ENCODE assay signal across 1 cellular context in the genomic region with DNA sequence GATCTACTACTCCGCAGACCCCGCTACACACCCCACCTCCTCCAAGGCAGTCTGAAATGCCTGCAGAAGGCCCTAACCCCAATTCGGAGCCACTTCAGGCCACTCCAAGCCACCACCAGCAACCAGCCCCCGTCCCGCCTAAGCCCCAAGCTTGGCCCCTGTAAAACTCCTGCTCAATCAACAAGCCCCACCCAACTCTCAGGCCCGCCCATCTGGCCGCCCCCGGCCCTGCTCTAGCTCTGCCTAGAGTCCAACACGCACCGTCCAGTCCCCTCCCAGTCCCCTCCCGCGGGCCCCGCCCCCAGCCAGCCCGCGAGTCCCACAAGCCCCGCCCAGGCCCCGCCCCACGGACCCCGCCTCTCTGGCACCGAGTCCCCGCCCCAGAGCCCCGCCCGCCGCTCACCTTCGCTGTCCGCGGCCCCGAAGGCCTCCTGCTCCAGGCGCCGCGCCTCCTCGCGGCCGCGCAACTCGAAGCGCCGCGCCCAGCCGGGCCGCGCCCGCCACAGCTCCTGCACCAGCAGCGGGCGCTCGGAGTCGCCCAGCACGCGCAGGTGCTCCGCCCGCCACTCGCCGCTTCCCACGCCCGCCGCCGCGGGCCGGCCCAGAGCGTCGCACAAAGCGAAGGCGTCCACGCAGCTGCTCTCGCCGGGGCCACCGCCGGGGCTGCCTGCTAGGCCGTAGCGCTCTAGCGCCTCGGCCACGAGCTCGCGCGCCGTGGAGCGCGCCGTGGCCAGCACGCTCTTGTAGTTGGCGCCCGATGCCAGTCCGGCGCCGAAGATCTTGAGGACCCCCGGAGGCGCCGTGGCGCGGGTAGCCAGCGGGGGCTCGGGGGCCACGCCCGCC.
TF ChIP-seq lines count a peak whose summit lies in the region.

No MANE protein-coding gene starts in this region.

TF ChIP-seq in HepG2, 621 proteins besides CTCF, POLR2A, EP300 and RAD21 (continued from another document and continues in another):
- TF ChIP-seq, protein P1, sequence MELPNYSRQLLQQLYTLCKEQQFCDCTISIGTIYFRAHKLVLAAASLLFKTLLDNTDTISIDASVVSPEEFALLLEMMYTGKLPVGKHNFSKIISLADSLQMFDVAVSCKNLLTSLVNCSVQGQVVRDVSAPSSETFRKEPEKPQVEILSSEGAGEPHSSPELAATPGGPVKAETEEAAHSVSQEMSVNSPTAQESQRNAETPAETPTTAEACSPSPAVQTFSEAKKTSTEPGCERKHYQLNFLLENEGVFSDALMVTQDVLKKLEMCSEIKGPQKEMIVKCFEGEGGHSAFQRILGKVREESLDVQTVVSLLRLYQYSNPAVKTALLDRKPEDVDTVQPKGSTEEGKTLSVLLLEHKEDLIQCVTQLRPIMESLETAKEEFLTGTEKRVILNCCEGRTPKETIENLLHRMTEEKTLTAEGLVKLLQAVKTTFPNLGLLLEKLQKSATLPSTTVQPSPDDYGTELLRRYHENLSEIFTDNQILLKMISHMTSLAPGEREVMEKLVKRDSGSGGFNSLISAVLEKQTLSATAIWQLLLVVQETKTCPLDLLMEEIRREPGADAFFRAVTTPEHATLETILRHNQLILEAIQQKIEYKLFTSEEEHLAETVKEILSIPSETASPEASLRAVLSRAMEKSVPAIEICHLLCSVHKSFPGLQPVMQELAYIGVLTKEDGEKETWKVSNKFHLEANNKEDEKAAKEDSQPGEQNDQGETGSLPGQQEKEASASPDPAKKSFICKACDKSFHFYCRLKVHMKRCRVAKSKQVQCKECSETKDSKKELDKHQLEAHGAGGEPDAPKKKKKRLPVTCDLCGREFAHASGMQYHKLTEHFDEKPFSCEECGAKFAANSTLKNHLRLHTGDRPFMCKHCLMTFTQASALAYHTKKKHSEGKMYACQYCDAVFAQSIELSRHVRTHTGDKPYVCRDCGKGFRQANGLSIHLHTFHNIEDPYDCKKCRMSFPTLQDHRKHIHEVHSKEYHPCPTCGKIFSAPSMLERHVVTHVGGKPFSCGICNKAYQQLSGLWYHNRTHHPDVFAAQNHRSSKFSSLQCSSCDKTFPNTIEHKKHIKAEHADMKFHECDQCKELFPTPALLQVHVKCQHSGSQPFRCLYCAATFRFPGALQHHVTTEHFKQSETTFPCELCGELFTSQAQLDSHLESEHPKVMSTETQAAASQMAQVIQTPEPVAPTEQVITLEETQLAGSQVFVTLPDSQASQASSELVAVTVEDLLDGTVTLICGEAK (IDR thresholded peaks at IDR 0.05), result no peak
- TF ChIP-seq, protein P1 (CRISPR knock-in tag; IDR thresholded peaks at IDR 0.05), result peak; percentile 39; the same call in 1 of the 2 replicates
- TF ChIP-seq MLLT10 (CRISPR knock-in tag; IDR thresholded peaks at IDR 0.05), result no peak
- no peak for TF ChIP-seq PRPF4 (IDR thresholded peaks at IDR 0.05; ENCODE audit: low read depth, low read length, poor library complexity, severe bottlenecking)
- TF ChIP-seq SIX4 (CRISPR knock-in tag; IDR thresholded peaks at IDR 0.05), result no peak; the same call in 1 of the 2 replicates
- no peak for TF ChIP-seq TP53 (CRISPR knock-in tag; conservative IDR thresholded peaks at IDR 0.05)
- no peak for TF ChIP-seq CREB1 (IDR thresholded peaks at IDR 0.05)
- no peak for TF ChIP-seq CREB1 (CRISPR knock-in tag; IDR thresholded peaks at IDR 0.05)
- TF ChIP-seq RELA (CRISPR knock-in tag; IDR thresholded peaks at IDR 0.05), result no peak
- TF ChIP-seq, protein P2, sequence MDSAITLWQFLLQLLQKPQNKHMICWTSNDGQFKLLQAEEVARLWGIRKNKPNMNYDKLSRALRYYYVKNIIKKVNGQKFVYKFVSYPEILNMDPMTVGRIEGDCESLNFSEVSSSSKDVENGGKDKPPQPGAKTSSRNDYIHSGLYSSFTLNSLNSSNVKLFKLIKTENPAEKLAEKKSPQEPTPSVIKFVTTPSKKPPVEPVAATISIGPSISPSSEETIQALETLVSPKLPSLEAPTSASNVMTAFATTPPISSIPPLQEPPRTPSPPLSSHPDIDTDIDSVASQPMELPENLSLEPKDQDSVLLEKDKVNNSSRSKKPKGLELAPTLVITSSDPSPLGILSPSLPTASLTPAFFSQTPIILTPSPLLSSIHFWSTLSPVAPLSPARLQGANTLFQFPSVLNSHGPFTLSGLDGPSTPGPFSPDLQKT (CRISPR knock-in tag; IDR thresholded peaks at IDR 0.05; ENCODE audit: borderline replicate concordance), result no peak
- TF ChIP-seq MIER3 (CRISPR knock-in tag; IDR thresholded peaks at IDR 0.05; ENCODE audit: borderline replicate concordance), result no peak
- TF ChIP-seq, protein P3, sequence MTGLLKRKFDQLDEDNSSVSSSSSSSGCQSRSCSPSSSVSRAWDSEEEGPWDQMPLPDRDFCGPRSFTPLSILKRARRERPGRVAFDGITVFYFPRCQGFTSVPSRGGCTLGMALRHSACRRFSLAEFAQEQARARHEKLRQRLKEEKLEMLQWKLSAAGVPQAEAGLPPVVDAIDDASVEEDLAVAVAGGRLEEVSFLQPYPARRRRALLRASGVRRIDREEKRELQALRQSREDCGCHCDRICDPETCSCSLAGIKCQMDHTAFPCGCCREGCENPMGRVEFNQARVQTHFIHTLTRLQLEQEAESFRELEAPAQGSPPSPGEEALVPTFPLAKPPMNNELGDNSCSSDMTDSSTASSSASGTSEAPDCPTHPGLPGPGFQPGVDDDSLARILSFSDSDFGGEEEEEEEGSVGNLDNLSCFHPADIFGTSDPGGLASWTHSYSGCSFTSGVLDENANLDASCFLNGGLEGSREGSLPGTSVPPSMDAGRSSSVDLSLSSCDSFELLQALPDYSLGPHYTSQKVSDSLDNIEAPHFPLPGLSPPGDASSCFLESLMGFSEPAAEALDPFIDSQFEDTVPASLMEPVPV (CRISPR knock-in tag; IDR thresholded peaks at IDR 0.05), result no peak
- no peak for TF ChIP-seq KAT2B (IDR thresholded peaks at IDR 0.05; ENCODE audit: borderline replicate concordance, low read depth, low read length)
- TF ChIP-seq, protein P4, sequence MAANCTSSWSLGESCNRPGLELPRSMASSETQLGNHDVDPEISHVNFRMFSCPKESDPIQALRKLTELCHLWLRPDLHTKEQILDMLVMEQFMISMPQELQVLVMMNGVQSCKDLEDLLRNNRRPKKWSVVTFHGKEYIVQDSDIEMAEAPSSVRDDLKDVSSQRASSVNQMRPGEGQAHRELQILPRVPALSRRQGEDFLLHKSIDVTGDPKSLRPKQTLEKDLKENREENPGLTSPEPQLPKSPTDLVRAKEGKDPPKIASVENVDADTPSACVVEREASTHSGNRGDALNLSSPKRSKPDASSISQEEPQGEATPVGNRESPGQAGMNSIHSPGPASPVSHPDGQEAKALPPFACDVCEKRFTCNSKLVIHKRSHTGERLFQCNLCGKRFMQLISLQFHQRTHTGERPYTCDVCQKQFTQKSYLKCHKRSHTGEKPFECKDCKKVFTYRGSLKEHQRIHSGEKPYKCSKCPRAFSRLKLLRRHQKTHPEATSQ (CRISPR knock-in tag; IDR thresholded peaks at IDR 0.05; ENCODE audit: borderline replicate concordance), result 0 out of 2 replicates have a peak, but pooled peaks have one; percentile 26
- peak; percentile 59; the same call in 1 of the 2 replicates for TF ChIP-seq ZNF274 (CRISPR knock-in tag; IDR thresholded peaks at IDR 0.05)
- TF ChIP-seq ZMAT3 (CRISPR knock-in tag; conservative IDR thresholded peaks at IDR 0.05), result no peak
- TF ChIP-seq KDM5A (IDR thresholded peaks at IDR 0.05; ENCODE audit: borderline replicate concordance, low read length), result no peak
- TF ChIP-seq ZKSCAN1 (IDR thresholded peaks at IDR 0.05; ENCODE audit: low read length), result no peak
- no peak for TF ChIP-seq MED13 (CRISPR knock-in tag; IDR thresholded peaks at IDR 0.05)
- TF ChIP-seq, protein P5, sequence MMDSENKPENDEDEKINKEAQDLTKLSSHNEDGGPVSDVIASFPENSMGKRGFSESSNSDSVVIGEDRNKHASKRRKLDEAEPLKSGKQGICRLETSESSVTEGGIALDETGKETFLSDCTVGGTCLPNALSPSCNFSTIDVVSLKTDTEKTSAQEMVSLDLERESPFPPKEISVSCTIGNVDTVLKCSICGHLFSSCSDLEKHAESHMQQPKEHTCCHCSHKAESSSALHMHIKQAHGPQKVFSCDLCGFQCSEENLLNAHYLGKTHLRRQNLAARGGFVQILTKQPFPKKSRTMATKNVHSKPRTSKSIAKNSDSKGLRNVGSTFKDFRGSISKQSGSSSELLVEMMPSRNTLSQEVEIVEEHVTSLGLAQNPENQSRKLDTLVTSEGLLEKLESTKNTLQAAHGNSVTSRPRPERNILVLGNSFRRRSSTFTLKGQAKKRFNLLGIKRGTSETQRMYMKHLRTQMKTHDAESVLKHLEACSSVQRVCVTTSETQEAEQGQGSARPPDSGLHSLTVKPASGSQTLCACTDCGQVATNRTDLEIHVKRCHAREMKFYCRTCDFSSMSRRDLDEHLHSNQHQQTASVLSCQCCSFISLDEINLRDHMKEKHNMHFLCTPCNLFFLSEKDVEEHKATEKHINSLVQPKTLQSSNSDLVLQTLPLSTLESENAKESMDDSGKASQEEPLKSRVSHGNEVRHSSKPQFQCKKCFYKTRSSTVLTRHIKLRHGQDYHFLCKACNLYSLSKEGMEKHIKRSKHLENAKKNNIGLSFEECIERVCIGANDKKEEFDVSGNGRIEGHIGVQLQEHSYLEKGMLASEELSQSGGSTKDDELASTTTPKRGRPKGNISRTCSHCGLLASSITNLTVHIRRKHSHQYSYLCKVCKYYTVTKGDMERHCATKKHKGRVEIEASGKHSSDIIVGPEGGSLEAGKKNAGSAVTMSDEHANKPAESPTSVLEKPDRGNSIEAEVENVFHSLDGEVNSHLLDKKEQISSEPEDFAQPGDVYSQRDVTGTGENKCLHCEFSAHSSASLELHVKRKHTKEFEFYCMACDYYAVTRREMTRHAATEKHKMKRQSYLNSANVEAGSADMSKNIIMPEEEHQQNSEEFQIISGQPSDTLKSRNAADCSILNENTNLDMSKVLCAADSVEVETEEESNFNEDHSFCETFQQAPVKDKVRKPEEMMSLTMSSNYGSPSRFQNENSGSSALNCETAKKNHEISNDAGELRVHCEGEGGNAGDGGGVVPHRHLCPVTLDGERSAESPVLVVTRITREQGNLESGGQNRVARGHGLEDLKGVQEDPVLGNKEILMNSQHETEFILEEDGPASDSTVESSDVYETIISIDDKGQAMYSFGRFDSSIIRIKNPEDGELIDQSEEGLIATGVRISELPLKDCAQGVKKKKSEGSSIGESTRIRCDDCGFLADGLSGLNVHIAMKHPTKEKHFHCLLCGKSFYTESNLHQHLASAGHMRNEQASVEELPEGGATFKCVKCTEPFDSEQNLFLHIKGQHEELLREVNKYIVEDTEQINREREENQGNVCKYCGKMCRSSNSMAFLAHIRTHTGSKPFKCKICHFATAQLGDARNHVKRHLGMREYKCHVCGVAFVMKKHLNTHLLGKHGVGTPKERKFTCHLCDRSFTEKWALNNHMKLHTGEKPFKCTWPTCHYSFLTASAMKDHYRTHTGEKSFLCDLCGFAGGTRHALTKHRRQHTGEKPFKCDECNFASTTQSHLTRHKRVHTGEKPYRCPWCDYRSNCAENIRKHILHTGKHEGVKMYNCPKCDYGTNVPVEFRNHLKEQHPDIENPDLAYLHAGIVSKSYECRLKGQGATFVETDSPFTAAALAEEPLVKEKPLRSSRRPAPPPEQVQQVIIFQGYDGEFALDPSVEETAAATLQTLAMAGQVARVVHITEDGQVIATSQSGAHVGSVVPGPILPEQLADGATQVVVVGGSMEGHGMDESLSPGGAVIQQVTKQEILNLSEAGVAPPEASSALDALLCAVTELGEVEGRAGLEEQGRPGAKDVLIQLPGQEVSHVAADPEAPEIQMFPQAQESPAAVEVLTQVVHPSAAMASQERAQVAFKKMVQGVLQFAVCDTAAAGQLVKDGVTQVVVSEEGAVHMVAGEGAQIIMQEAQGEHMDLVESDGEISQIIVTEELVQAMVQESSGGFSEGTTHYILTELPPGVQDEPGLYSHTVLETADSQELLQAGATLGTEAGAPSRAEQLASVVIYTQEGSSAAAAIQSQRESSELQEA (CRISPR knock-in tag; IDR thresholded peaks at IDR 0.05; ENCODE audit: not compliant biosample characterization), result no peak
- TF ChIP-seq XBP1 (CRISPR knock-in tag; IDR thresholded peaks at IDR 0.05), result no peak
- TF ChIP-seq RFX5 (IDR thresholded peaks at IDR 0.05; ENCODE audit: low read depth, low read length), result no peak
- no peak for TF ChIP-seq ZNF644 (CRISPR knock-in tag; IDR thresholded peaks at IDR 0.05; ENCODE audit: low read depth)
- no peak for TF ChIP-seq NRL (CRISPR knock-in tag; IDR thresholded peaks at IDR 0.05; ENCODE audit: borderline replicate concordance)
- TF ChIP-seq ELF1 (CRISPR knock-in tag; IDR thresholded peaks at IDR 0.05), result no peak
- no peak for TF ChIP-seq ZNF577 (CRISPR knock-in tag; IDR thresholded peaks at IDR 0.05; ENCODE audit: borderline replicate concordance, low read depth)
- no peak for TF ChIP-seq EHMT2 (IDR thresholded peaks at IDR 0.05; ENCODE audit: borderline replicate concordance, low read depth, low read length)
